ENCODE assay signal across 16 cellular contexts in the genomic region with DNA sequence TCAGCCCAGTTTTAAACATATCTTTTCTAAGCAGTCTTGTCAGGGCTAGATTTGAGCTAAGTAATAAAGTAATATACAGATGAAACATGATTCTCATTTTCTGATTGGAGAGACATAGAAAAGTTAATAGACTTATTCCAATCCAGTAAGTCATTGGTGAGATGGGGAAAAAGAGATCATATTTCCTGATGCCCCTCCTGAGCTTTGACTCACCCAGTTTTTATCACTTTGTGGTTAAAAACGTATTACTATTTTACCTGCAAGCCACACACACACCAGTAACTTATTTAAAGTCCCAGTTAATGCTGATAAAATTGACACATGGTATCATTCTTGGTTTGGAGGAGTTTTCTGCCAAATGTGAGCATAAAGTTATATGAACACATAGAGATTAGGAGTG.
"Had no signal": no experiment of that assay in that cellular context is flagged by ENCODE, and none has a peak within 500 bp of the region (broad histone marks: within the 10 kb centered on the region; RNA-seq: fewer than 3 reads in every experiment).

No MANE protein-coding gene starts in this region.

- H3K36me3 Mint-ChIP-seq: activated naive CD8-positive, alpha-beta T cell treated with anti-CD3 and anti-CD28 coated beads, Interleukin-2, amount 10 ng/mL, durations not matched to agents 7 days and 5 days; naive B cell; stimulated activated naive B cell treated with anti-CD40 and anti-IgM and Interleukin-4, amounts not matched to agents 10 μg/mL and 1 μg/mL and 100 μg/mL, for 72 hours had no signal

- H3K4me1 Mint-ChIP-seq: activated naive CD8-positive, alpha-beta T cell treated with anti-CD3 and anti-CD28 coated beads, Interleukin-2, amount 10 ng/mL, durations not matched to agents 7 days and 5 days; naive B cell; stimulated activated naive B cell treated with anti-CD40 and anti-IgM and Interleukin-4, amounts not matched to agents 10 μg/mL and 1 μg/mL and 100 μg/mL, for 72 hours had no signal

- H3K9me3 Mint-ChIP-seq: activated CD4-positive, alpha-beta T cell treated with anti-CD3 and anti-CD28 coated beads, Interleukin-2, amount 10 ng/mL, durations not matched to agents 24 days and 14 days; activated naive CD8-positive, alpha-beta T cell treated with anti-CD3 and anti-CD28 coated beads, Interleukin-2, amount 10 ng/mL, durations not matched to agents 7 days and 5 days; activated T-cell treated with anti-CD3 and anti-CD28 coated beads, Interleukin-2, amount 50 U/mL, for 72 hours; endodermal cell; stimulated activated naive B cell treated with anti-CD40 and anti-IgM and Interleukin-4, amounts not matched to agents 10 μg/mL and 1 μg/mL and 100 μg/mL, for 72 hours; T-helper 2 cell treated with Interferon-gamma antibody and Interleukin-4, amounts not matched to agents 5 μg/mL and 100 μg/mL, for 36 hours had no signal

- H3K27me3 Mint-ChIP-seq: naive B cell had no signal

- DNase-seq: activated CD4-positive, alpha-beta T cell treated with anti-CD3 and anti-CD28 coated beads, Interleukin-2, amount 10 ng/mL, durations not matched to agents 24 days and 14 days; activated CD4-positive, CD25-positive, alpha-beta regulatory T cell; activated CD8-positive, alpha-beta memory T cell treated with anti-CD3 and anti-CD28 coated beads, Interleukin-2, amount 50 U/mL, for 48 hours; activated naive CD8-positive, alpha-beta T cell treated with anti-CD3 and anti-CD28 coated beads, Interleukin-2, amount 10 ng/mL, durations not matched to agents 7 days and 5 days; activated T-cell treated with anti-CD3 and anti-CD28 coated beads, Interleukin-2, amount 50 U/mL, for 72 hours; anterior cingulate cortex; endodermal cell; gastrocnemius medialis; heart right ventricle; naive B cell; pancreas; stimulated activated naive B cell treated with anti-CD40 and anti-IgM and Interleukin-4, amounts not matched to agents 10 μg/mL and 1 μg/mL and 100 μg/mL, for 72 hours; substantia nigra; transverse colon had no signal

- ATAC-seq: activated T-cell treated with anti-CD3 and anti-CD28 coated beads, Interleukin-2, amount 50 U/mL, for 72 hours; heart right ventricle; left lobe of liver; stimulated activated naive B cell treated with anti-CD40 and anti-IgM and Interleukin-4, amounts not matched to agents 10 μg/mL and 1 μg/mL and 100 μg/mL, for 72 hours had no signal

- H3K4me3 Mint-ChIP-seq: activated CD4-positive, alpha-beta T cell treated with anti-CD3 and anti-CD28 coated beads, Interleukin-2, amount 10 ng/mL, durations not matched to agents 24 days and 14 days; activated naive CD8-positive, alpha-beta T cell treated with anti-CD3 and anti-CD28 coated beads, Interleukin-2, amount 10 ng/mL, durations not matched to agents 7 days and 5 days; activated T-cell treated with anti-CD3 and anti-CD28 coated beads, Interleukin-2, amount 50 U/mL, for 72 hours; endodermal cell; naive B cell; stimulated activated naive B cell treated with anti-CD40 and anti-IgM and Interleukin-4, amounts not matched to agents 10 μg/mL and 1 μg/mL and 100 μg/mL, for 72 hours; T-helper 2 cell treated with Interferon-gamma antibody and Interleukin-4, amounts not matched to agents 5 μg/mL and 100 μg/mL, for 36 hours had no signal

- H3K27ac Mint-ChIP-seq: activated CD4-positive, alpha-beta T cell treated with anti-CD3 and anti-CD28 coated beads, Interleukin-2, amount 10 ng/mL, durations not matched to agents 24 days and 14 days; activated naive CD8-positive, alpha-beta T cell treated with anti-CD3 and anti-CD28 coated beads, Interleukin-2, amount 10 ng/mL, durations not matched to agents 7 days and 5 days; activated T-cell treated with anti-CD3 and anti-CD28 coated beads, Interleukin-2, amount 50 U/mL, for 72 hours; endodermal cell; naive B cell; stimulated activated naive B cell treated with anti-CD40 and anti-IgM and Interleukin-4, amounts not matched to agents 10 μg/mL and 1 μg/mL and 100 μg/mL, for 72 hours; T-helper 2 cell treated with Interferon-gamma antibody and Interleukin-4, amounts not matched to agents 5 μg/mL and 100 μg/mL, for 36 hours had no signal
